In genomic region chr22:48083502-48083901, GRCh38 we compare ENCODE assay signal across 25 cellular contexts.
DNase-seq lines count a peak whose midpoint lies in the region; ATAC-seq, FAIRE-seq and TF ChIP-seq lines count a peak whose summit lies in the region.
"Had no signal": no experiment of that assay in that cellular context is flagged by ENCODE, and none has a peak within 500 bp of the region (broad histone marks: within the 10 kb centered on the region; RNA-seq: fewer than 3 reads in every experiment).

No MANE protein-coding gene starts in this region.

- DNase-seq in GM12892 (ENCODE audit: insufficient read length) (no peak), posterior vena cava (ENCODE audit: low spot score) (peak; percentile 49), brain microvascular endothelial cell (no peak), GDM1 (lab: John Stamatoyannopoulos, UW) (no peak), NCI-H128 (lab: John Stamatoyannopoulos, UW; ENCODE audit: unreplicated experiment) (no peak)
- DNase-seq: activated CD4-positive, alpha-beta T cell treated with anti-CD3 and anti-CD28 coated beads, Interleukin-2, amount 50 U/mL, for 1 hour; activated CD8-positive, alpha-beta memory T cell treated with anti-CD3 and anti-CD28 coated beads, Interleukin-2, amount 50 U/mL, for 4 hours; hippocampal formation; left ventricle myocardium superior; NCI-H1105; NCI-H2227 treated with DMSO at 0.1 percent for 48 hours; NCI-H748 treated with DMSO at 0.1 percent for 48 hours; pancreas; stimulated activated CD4-positive, alpha-beta T cell treated with anti-CD3 and anti-CD28 coated beads, Interleukin-4, amount 100 ng/mL, for 4 hours; stimulated activated naive CD8-positive, alpha-beta T cell treated with anti-CD3 and anti-CD28 coated beads, Interleukin-15, amount 100 ng/mL, for 72 hours; T-helper 9 cell; tibial artery had no signal

- H3K27me3 ChIP-seq in brain microvascular endothelial cell (replicated peaks), result no peaks in the 10 kb centered on the region
- H3K27me3 ChIP-seq: pancreas, right atrium auricular region had no signal

- no peak for TF ChIP-seq POLR2A in GM12892 (IDR thresholded peaks at IDR 0.05; ENCODE audit: low read depth, low read length)

- intact Hi-C loops in posterior vena cava (cut with DNase I), result no loop called here

- ATAC-seq in GM21619 (IDR thresholded peaks at IDR 0.05; ENCODE audit: unreplicated experiment) (peak; percentile 22), HG03432 (IDR thresholded peaks at IDR 0.05; ENCODE audit: unreplicated experiment) (peak; percentile 43), GM19328 (IDR thresholded peaks at IDR 0.05; ENCODE audit: unreplicated experiment) (no peak)
- ATAC-seq: activated T-helper 17 cell treated with anti-CD3 and anti-CD28 coated beads, Interleukin-2, amount 50 U/mL, for 72 hours; gastroesophageal sphincter; GM23338; left ventricle myocardium superior; pancreas had no signal

- peak; percentile 51 for FAIRE-seq in GM12892 (lab: Jason Lieb, UNC)
- FAIRE-seq: D721Med, pancreas had no signal

- H3K27ac ChIP-seq in brain microvascular endothelial cell, result no peak overlapping the region
- H3K27ac ChIP-seq: gastroesophageal sphincter, pancreas, right atrium auricular region, tibial artery had no signal

- in situ Hi-C loops in brain microvascular endothelial cell (cut with HindIII; ENCODE audit: low pct_ligation_motif_present, low sequenced_read_pairs), result no loop called here

- no peaks in the 10 kb centered on the region for H3K36me3 ChIP-seq in brain microvascular endothelial cell (replicated peaks)
- H3K36me3 ChIP-seq: gastroesophageal sphincter, pancreas, right atrium auricular region, tibial artery had no signal

- H3K4me3 ChIP-seq in brain microvascular endothelial cell (ENCODE audit: low read depth, low read length), result no peak overlapping the region
- H3K4me3 ChIP-seq: gastroesophageal sphincter, GM23338, pancreas, right atrium auricular region, tibial artery had no signal

- no peak for TF ChIP-seq CTCF in brain microvascular endothelial cell (IDR thresholded peaks at IDR 0.05; ENCODE audit: low read depth, low read length, missing control alignments)
